In genomic region chr4:138003248-138003647, GRCh38 we compare ENCODE assay signal across 15 cellular contexts.
DNase-seq lines count a peak whose midpoint lies in the region; ATAC-seq and TF ChIP-seq lines count a peak whose summit lies in the region.
"Had no signal": no experiment of that assay in that cellular context is flagged by ENCODE, and none has a peak within 500 bp of the region (broad histone marks: within the 10 kb centered on the region; RNA-seq: fewer than 3 reads in every experiment).

No MANE protein-coding gene starts in this region.

- no peaks in the 10 kb centered on the region for H3K9me2 ChIP-seq in PC-3 (replicated peaks; ENCODE audit: low read length)

- no TSS peak for BruUV-seq in PC-3 (replicated peaks; lab: Mats Ljungman, UMichigan)

- H3K36me3 Mint-ChIP-seq in activated naive CD8-positive, alpha-beta T cell treated with anti-CD3 and anti-CD28 coated beads for 36 hours = no peaks in the 10 kb centered on the region

- POLR2A ChIA-PET in PC-3 (lab: Charles Lee; ENCODE audit: unreplicated experiment) (interaction anchor here (0.6 kb wide), 1 partner anchor 17 kb away, joined by 7 read pairs; no protein-coding TSS in a partner anchor), RWPE1 (lab: Yijun Ruan, JAX; ENCODE audit: low non-redundant PET) (no interaction called here)

- no peak overlapping the region for H3K4me2 ChIP-seq in PC-3 (ENCODE audit: low read length)
- H3K4me2 ChIP-seq: A549 had no signal

- no peak overlapping the region for H3K4me3 Mint-ChIP-seq in activated naive CD8-positive, alpha-beta T cell treated with anti-CD3 and anti-CD28 coated beads for 36 hours
- H3K4me3 Mint-ChIP-seq: dendritic cell treated with granulocyte-macrophage colony-stimulating factor and Interleukin-4, amounts not matched to agents 40 ng/mL and 50 ng/mL, for 4 days had no signal

- H3K27ac Mint-ChIP-seq in activated naive CD8-positive, alpha-beta T cell treated with anti-CD3 and anti-CD28 coated beads for 36 hours = no peak overlapping the region
- H3K27ac Mint-ChIP-seq: dendritic cell treated with granulocyte-macrophage colony-stimulating factor and Interleukin-4, amounts not matched to agents 40 ng/mL and 50 ng/mL, for 4 days had no signal

- intact Hi-C loops in PC-3 (cut with micrococcal nuclease) = no loop called here

- H3K27me3 ChIP-seq in PC-3 (ENCODE audit: low read length) = no peaks in the 10 kb centered on the region
- H3K27me3 ChIP-seq: Peyer's patch had no signal

- H3K4me3 ChIP-seq in PC-3 (ENCODE audit: low read length) = no peak overlapping the region
- H3K4me3 ChIP-seq: A549, Peyer's patch had no signal

- ATAC-seq in GM19397 (IDR thresholded peaks at IDR 0.05; ENCODE audit: unreplicated experiment) = peak; percentile 84
- ATAC-seq in HG02840 (IDR thresholded peaks at IDR 0.05; ENCODE audit: low FRiP score, unreplicated experiment) = peak; percentile 95
- ATAC-seq in HG03558 (IDR thresholded peaks at IDR 0.05; ENCODE audit: extremely low read depth, unreplicated experiment) = peak; percentile 97
- no peak for ATAC-seq in PC-3
- ATAC-seq: A549 had no signal

- H3K9ac ChIP-seq in PC-3 (ENCODE audit: low read length) = no peak overlapping the region

- H2AFZ ChIP-seq in PC-3 (ENCODE audit: low read length) = no peak overlapping the region

- DNase-seq in EH (ENCODE audit: low read depth) = peak; percentile 44
- DNase-seq in PC-3 = no peak
- no peak for DNase-seq in RWPE1 (ENCODE audit: low spot score)
- no peak for DNase-seq in middle frontal gyrus (ENCODE audit: extremely low spot score, low spot score)
- no peak for DNase-seq in activated naive CD8-positive, alpha-beta T cell treated with anti-CD3 and anti-CD28 coated beads for 36 hours
- DNase-seq: activated effector memory CD4-positive, alpha-beta T cell treated with Interleukin-2 at 50 U/mL for 16 hours; hypothalamus; NCI-H1048; Peyer's patch had no signal

- no peaks in the 10 kb centered on the region for H3K4me1 Mint-ChIP-seq in activated naive CD8-positive, alpha-beta T cell treated with anti-CD3 and anti-CD28 coated beads for 36 hours

- H3K27me3 Mint-ChIP-seq in activated naive CD8-positive, alpha-beta T cell treated with anti-CD3 and anti-CD28 coated beads for 36 hours = no peaks in the 10 kb centered on the region
- H3K27me3 Mint-ChIP-seq: dendritic cell treated with granulocyte-macrophage colony-stimulating factor and Interleukin-4, amounts not matched to agents 40 ng/mL and 50 ng/mL, for 4 days had no signal

- no peaks in the 10 kb centered on the region for H3K9me3 ChIP-seq in PC-3 (ENCODE audit: low read length)
- H3K9me3 ChIP-seq: A549, Peyer's patch had no signal

- H3K27ac ChIP-seq in PC-3 (ENCODE audit: low read length) = no peak overlapping the region
- no peak overlapping the region for H3K27ac ChIP-seq in RWPE1
- H3K27ac ChIP-seq: A549, Peyer's patch, VCaP had no signal

- H3K36me3 ChIP-seq in PC-3 (ENCODE audit: low read depth, low read length) = no peaks in the 10 kb centered on the region
- H3K36me3 ChIP-seq: Peyer's patch had no signal

- no peaks in the 10 kb centered on the region for H3F3A ChIP-seq in PC-3 (ENCODE audit: low read length, unreplicated experiment)

- no peaks in the 10 kb centered on the region for H4K20me1 ChIP-seq in PC-3 (ENCODE audit: low read length)

- no peaks in the 10 kb centered on the region for H3K4me1 ChIP-seq in PC-3 (ENCODE audit: insufficient read depth, low read length)
- H3K4me1 ChIP-seq: A549, Peyer's patch had no signal

- H3K79me2 ChIP-seq in PC-3 (ENCODE audit: low read length) = no peaks in the 10 kb centered on the region

- CTCF ChIA-PET in PC-3 (lab: Charles Lee) (no interaction called here), RWPE1 (lab: Yijun Ruan, JAX) (interaction anchor here (0.5 to 0.6 kb wide), 2 partner anchors 57 to 555 kb away, joined by 3 to 5 read pairs; no protein-coding TSS in a partner anchor)

- no peaks in the 10 kb centered on the region for H3K9me3 Mint-ChIP-seq in activated naive CD8-positive, alpha-beta T cell treated with anti-CD3 and anti-CD28 coated beads for 36 hours
- H3K9me3 Mint-ChIP-seq: dendritic cell treated with granulocyte-macrophage colony-stimulating factor and Interleukin-4, amounts not matched to agents 40 ng/mL and 50 ng/mL, for 4 days had no signal

- TF ChIP-seq CTCF in PC-3 (conservative IDR thresholded peaks at IDR 0.05; ENCODE audit: low read depth, low read length) = no peak
- TF ChIP-seq CTCF in RWPE1 (conservative IDR thresholded peaks at IDR 0.05; ENCODE audit: low read depth) = no peak
